ENCODE assay signal across 1 cellular context in the genomic region with DNA sequence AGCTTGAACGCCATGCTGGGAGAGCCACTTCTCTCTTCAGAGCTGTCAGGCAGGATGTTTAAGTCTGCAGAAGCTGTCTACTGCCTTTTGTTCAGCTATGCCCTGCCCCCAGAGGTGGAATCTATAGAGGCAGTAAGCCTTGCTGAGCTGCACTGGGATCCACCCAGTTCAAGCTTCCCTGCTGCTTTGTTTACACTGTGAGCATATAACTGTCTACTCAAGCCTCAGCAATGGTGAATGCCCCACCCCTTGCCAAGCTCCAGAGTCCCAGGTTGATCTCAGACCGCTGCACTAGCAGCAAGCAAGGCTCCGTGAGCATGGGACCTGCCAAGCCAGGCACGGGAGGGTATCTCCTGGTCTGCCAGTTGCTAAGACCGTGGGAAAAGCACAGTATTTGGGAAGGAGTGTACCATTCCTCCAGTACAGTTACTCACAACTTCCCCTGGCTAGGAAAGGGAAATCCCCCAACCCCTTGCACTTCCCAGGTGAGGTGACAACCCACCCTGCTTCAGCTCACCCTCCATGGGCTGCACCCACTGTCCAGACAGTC.
TF ChIP-seq lines count a peak whose summit lies in the region.

No MANE protein-coding gene starts in this region.

TF ChIP-seq in HepG2, 621 proteins besides CTCF, POLR2A, EP300 and RAD21 (continues in another document):
- TF ChIP-seq ZNF350 (CRISPR knock-in tag; IDR thresholded peaks at IDR 0.05; ENCODE audit: borderline replicate concordance, low read depth) (peak; percentile 45; the same call in 1 of the 2 replicates), NFE2L1 (CRISPR knock-in tag; IDR thresholded peaks at IDR 0.05; ENCODE audit: borderline replicate concordance) (no peak), ZNF883 (CRISPR knock-in tag; IDR thresholded peaks at IDR 0.05; ENCODE audit: not compliant biosample characterization) (no peak), ZNF292 (CRISPR knock-in tag; IDR thresholded peaks at IDR 0.05; ENCODE audit: borderline replicate concordance, low read depth) (peak; percentile 66; the same call in 1 of the 2 replicates), NR2C2 (CRISPR knock-in tag; IDR thresholded peaks at IDR 0.05; ENCODE audit: borderline replicate concordance) (no peak), ZNF792 (CRISPR knock-in tag; IDR thresholded peaks at IDR 0.05) (0 out of 2 replicates have a peak, but pooled peaks have one; percentile 29), ARID5B (CRISPR knock-in tag; IDR thresholded peaks at IDR 0.05) (peak; percentile 46; the same call in 1 of the 2 replicates), HMGXB4 (CRISPR knock-in tag; IDR thresholded peaks at IDR 0.05; ENCODE audit: borderline replicate concordance in 1 of 2, low read depth in 1 of 2) (peak in 1 of 2 experiments; percentile 29; a peak in 1 of 4 replicates), IRF9 (CRISPR knock-in tag; IDR thresholded peaks at IDR 0.05; ENCODE audit: borderline replicate concordance) (no peak), ZNF780A (CRISPR knock-in tag; IDR thresholded peaks at IDR 0.05) (no peak), HDAC2 (CRISPR knock-in tag; IDR thresholded peaks at IDR 0.05) (0 out of 2 replicates have a peak, but pooled peaks have one; percentile 35), ZNF317 (CRISPR knock-in tag; IDR thresholded peaks at IDR 0.05) (peak; percentile 30; the same call in 1 of the 2 replicates), TCF7L2 (IDR thresholded peaks at IDR 0.05; ENCODE audit: low read depth, low read length) (no peak), HOXA9 (CRISPR knock-in tag; IDR thresholded peaks at IDR 0.05; ENCODE audit: borderline replicate concordance) (no peak), ZNF672 (CRISPR knock-in tag; IDR thresholded peaks at IDR 0.05) (no peak), SMAD3 (CRISPR knock-in tag; IDR thresholded peaks at IDR 0.05) (0 out of 2 replicates have a peak, but pooled peaks have one; percentile 21), ZNF710 (CRISPR knock-in tag; IDR thresholded peaks at IDR 0.05; ENCODE audit: borderline replicate concordance) (no peak), MTA1 (CRISPR knock-in tag; IDR thresholded peaks at IDR 0.05; ENCODE audit: borderline replicate concordance) (no peak), ZNF253 (CRISPR knock-in tag; IDR thresholded peaks at IDR 0.05; ENCODE audit: borderline replicate concordance) (no peak), SALL1 (CRISPR knock-in tag; IDR thresholded peaks at IDR 0.05) (peak; percentile 55; the same call in 1 of the 2 replicates), SOX5 (CRISPR knock-in tag; IDR thresholded peaks at IDR 0.05; ENCODE audit: borderline replicate concordance) (peak; percentile 21; the same call in 1 of the 2 replicates), ZNF615 (CRISPR knock-in tag; IDR thresholded peaks at IDR 0.05; ENCODE audit: borderline replicate concordance) (no peak), SMC3 (IDR thresholded peaks at IDR 0.05; ENCODE audit: low read length) (peak; percentile 29; the same call in 1 of the 2 replicates), ZFP91 (CRISPR knock-in tag; IDR thresholded peaks at IDR 0.05; ENCODE audit: borderline replicate concordance) (0 out of 2 replicates have a peak, but pooled peaks have one; percentile 27), ATRX (CRISPR knock-in tag; IDR thresholded peaks at IDR 0.05; ENCODE audit: borderline replicate concordance) (no peak), NFATC3 (CRISPR knock-in tag; IDR thresholded peaks at IDR 0.05) (no peak), ZNF644 (CRISPR knock-in tag; IDR thresholded peaks at IDR 0.05; ENCODE audit: low read depth) (peak; percentile 61), SOX13 (IDR thresholded peaks at IDR 0.05) (no peak), SOX13 (CRISPR knock-in tag; conservative IDR thresholded peaks at IDR 0.05 in 1 of 2, IDR thresholded peaks at IDR 0.05 in 1 of 2) (peak in 1 of 2 experiments; percentile 48; a peak in 2 of 4 replicates), STAG1 (CRISPR knock-in tag; IDR thresholded peaks at IDR 0.05) (peak; percentile 12; the same call in 1 of the 2 replicates), ZNF10 (CRISPR knock-in tag; IDR thresholded peaks at IDR 0.05; ENCODE audit: borderline replicate concordance, low read depth) (no peak), MTA3 (CRISPR knock-in tag; IDR thresholded peaks at IDR 0.05) (no peak), ZNF543 (CRISPR knock-in tag; IDR thresholded peaks at IDR 0.05) (no peak), NR1H2 (CRISPR knock-in tag; IDR thresholded peaks at IDR 0.05; ENCODE audit: borderline replicate concordance, low read depth) (no peak), ZNF713 (CRISPR knock-in tag; IDR thresholded peaks at IDR 0.05) (no peak), MIXL1 (CRISPR knock-in tag; IDR thresholded peaks at IDR 0.05) (0 out of 2 replicates have a peak, but pooled peaks have one; percentile 22), CENPT (CRISPR knock-in tag; IDR thresholded peaks at IDR 0.05; ENCODE audit: low read depth) (no peak), ZMYM4 (CRISPR knock-in tag; IDR thresholded peaks at IDR 0.05) (peak; percentile 60)
- TF ChIP-seq, protein P1, sequence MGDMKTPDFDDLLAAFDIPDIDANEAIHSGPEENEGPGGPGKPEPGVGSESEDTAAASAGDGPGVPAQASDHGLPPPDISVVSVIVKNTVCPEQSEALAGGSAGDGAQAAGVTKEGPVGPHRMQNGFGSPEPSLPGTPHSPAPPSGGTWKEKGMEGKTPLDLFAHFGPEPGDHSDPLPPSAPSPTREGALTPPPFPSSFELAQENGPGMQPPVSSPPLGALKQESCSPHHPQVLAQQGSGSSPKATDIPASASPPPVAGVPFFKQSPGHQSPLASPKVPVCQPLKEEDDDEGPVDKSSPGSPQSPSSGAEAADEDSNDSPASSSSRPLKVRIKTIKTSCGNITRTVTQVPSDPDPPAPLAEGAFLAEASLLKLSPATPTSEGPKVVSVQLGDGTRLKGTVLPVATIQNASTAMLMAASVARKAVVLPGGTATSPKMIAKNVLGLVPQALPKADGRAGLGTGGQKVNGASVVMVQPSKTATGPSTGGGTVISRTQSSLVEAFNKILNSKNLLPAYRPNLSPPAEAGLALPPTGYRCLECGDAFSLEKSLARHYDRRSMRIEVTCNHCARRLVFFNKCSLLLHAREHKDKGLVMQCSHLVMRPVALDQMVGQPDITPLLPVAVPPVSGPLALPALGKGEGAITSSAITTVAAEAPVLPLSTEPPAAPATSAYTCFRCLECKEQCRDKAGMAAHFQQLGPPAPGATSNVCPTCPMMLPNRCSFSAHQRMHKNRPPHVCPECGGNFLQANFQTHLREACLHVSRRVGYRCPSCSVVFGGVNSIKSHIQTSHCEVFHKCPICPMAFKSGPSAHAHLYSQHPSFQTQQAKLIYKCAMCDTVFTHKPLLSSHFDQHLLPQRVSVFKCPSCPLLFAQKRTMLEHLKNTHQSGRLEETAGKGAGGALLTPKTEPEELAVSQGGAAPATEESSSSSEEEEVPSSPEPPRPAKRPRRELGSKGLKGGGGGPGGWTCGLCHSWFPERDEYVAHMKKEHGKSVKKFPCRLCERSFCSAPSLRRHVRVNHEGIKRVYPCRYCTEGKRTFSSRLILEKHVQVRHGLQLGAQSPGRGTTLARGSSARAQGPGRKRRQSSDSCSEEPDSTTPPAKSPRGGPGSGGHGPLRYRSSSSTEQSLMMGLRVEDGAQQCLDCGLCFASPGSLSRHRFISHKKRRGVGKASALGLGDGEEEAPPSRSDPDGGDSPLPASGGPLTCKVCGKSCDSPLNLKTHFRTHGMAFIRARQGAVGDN (CRISPR knock-in tag; IDR thresholded peaks at IDR 0.05): peak; percentile 40; the same call in 1 of the 2 replicates
- TF ChIP-seq, protein P2, sequence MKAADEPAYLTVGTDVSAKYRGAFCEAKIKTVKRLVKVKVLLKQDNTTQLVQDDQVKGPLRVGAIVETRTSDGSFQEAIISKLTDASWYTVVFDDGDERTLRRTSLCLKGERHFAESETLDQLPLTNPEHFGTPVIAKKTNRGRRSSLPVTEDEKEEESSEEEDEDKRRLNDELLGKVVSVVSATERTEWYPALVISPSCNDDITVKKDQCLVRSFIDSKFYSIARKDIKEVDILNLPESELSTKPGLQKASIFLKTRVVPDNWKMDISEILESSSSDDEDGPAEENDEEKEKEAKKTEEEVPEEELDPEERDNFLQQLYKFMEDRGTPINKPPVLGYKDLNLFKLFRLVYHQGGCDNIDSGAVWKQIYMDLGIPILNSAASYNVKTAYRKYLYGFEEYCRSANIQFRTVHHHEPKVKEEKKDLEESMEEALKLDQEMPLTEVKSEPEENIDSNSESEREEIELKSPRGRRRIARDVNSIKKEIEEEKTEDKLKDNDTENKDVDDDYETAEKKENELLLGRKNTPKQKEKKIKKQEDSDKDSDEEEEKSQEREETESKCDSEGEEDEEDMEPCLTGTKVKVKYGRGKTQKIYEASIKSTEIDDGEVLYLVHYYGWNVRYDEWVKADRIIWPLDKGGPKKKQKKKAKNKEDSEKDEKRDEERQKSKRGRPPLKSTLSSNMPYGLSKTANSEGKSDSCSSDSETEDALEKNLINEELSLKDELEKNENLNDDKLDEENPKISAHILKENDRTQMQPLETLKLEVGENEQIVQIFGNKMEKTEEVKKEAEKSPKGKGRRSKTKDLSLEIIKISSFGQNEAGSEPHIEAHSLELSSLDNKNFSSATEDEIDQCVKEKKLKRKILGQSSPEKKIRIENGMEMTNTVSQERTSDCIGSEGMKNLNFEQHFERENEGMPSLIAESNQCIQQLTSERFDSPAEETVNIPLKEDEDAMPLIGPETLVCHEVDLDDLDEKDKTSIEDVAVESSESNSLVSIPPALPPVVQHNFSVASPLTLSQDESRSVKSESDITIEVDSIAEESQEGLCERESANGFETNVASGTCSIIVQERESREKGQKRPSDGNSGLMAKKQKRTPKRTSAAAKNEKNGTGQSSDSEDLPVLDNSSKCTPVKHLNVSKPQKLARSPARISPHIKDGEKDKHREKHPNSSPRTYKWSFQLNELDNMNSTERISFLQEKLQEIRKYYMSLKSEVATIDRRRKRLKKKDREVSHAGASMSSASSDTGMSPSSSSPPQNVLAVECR (CRISPR knock-in tag; IDR thresholded peaks at IDR 0.05; ENCODE audit: borderline replicate concordance): peak; percentile 29; the same call in 1 of the 2 replicates
